In the genomic region with DNA sequence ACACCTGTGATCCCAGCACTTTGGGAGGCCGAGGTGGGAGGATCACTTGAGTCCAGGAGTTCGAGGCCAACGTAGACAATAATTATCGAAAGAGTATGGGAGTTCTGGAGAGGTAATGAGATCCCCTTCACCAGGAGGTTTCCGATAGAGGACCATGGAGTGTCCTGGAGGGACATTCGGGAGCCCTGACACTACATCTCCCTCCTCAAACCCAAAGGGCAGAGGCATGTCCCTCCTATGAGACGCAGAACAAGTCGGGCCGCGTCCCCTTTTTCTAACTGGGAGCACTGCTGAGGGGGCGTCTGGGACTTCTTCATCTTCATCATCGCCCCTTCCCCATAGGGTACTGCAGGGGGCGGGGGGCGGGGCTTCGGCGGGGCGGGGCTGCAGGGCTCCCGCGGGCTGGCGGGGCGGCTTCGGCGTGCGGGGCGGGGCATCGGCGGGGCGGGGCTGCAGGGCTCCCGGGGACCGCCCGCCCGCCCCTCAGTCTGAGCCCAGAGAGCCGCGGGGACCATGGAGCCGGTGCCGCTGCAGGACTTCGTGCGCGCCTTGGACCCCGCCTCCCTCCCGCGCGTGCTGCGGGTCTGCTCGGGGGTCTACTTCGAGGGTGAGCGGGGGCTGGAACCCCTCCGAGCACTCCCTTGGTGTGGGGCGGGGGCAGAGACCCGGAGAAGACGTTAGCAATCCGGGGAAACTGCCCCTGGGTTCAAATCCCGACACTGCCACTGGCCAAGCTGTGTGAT, we compare ENCODE assay signal across 8 cellular contexts. TPM values are rescaled to one million over a fixed set of nuclear protein-coding genes. Genes with fewer than 3 reads are reported as not detected.
DNase-seq lines count a peak whose midpoint lies in the region; TF ChIP-seq lines count a peak whose summit lies in the region.

A gene (plus strand): TSS at position 486 of the 743 bp plus-strand sequence. CDS start 28 bp downstream, at position 514.

- no peaks in the 10 kb centered on the region for H3K36me3 ChIP-seq in muscle layer of colon (ENCODE audit: insufficient read depth, low read length)

- TF ChIP-seq CTCF in epithelial cell of proximal tubule (conservative IDR thresholded peaks at IDR 0.05; ENCODE audit: low read depth, low read length) = no peak

- H3K9me3 ChIP-seq in muscle layer of colon (ENCODE audit: low read length) = no peaks in the 10 kb centered on the region

- peak; percentile 38 for DNase-seq in SIG-M5 treated with dmso at 0.1 percent for 504 hours (lab: John Stamatoyannopoulos, UW; ENCODE audit: unreplicated experiment)
- DNase-seq in SIG-M5 (lab: John Stamatoyannopoulos, UW) = no peak
- DNase-seq in NOMO-1 treated with dmso at 0.1 percent for 144 hours (lab: John Stamatoyannopoulos, UW; ENCODE audit: unreplicated experiment) = peak; percentile 22
- peak; percentile 73 for DNase-seq in activated T-cell treated with anti-CD3 and anti-CD28 coated beads for 24 hours (ENCODE audit: low read depth)
- no peak for DNase-seq in epithelial cell of proximal tubule (ENCODE audit: low read depth)
- peak; percentile 55 to 67 for DNase-seq in stimulated activated CD8-positive, alpha-beta memory T cell treated with anti-CD3 and anti-CD28 coated beads, Interleukin-7, amount 100 ng/mL, for 1 hour (ENCODE audit: low read depth in 2 of 2)
- DNase-seq in cortex of kidney (lab: John Stamatoyannopoulos, UW) = no peak

- no peak within 1 kb of the TSS for H3K27ac ChIP-seq in muscle layer of colon (ENCODE audit: low read depth, low read length)

- peak within 1 kb of the TSS; percentile 44 for H3K9ac ChIP-seq in muscle layer of colon (ENCODE audit: low read length)

- peak within 1 kb of the TSS; percentile 88 for H3K4me3 ChIP-seq in epithelial cell of proximal tubule (ENCODE audit: low read depth, low read length)
- peak within 1 kb of the TSS; percentile 22 to 73 for H3K4me3 ChIP-seq in muscle layer of colon (ENCODE audit: low read depth in 1 of 2, low read length in 2 of 2)

- H3K27me3 ChIP-seq in muscle layer of colon (ENCODE audit: control insufficient read depth in 1 of 2, insufficient read depth in 2 of 2, low read length in 2 of 2) = peaks cover 0 to 9% of the 10 kb centered on the region in 2 donors

- peaks cover 4% of the 10 kb centered on the region for H3K4me1 ChIP-seq in muscle layer of colon (ENCODE audit: insufficient read depth, low read length)

RNA-seq across cellular contexts. Expression of the gene that starts here (rescaled TPM):
- 12.1 and 24.2 TPM in 2 replicates for total RNA-seq in epithelial cell of proximal tubule

Comparison
In these comparisons a context has a peak if more than half of its experiments do, and no peak if none do; other contexts are left out.
1. DNase-seq: peak in SIG-M5 treated with dmso at 0.1 percent for 504 hours (single experiment), NOMO-1 treated with dmso at 0.1 percent for 144 hours (single experiment), activated T-cell treated with anti-CD3 and anti-CD28 coated beads for 24 hours (single experiment) and stimulated activated CD8-positive, alpha-beta memory T cell treated with anti-CD3 and anti-CD28 coated beads, Interleukin-7, amount 100 ng/mL, for 1 hour (2 of 2); none in SIG-M5 (single experiment), epithelial cell of proximal tubule (single experiment) and cortex of kidney (single experiment).